15 cellular contexts compared by ENCODE assay signal in genomic region chr11:95192717-95193116, GRCh38.
"Had no signal": no experiment of that assay in that cellular context is flagged by ENCODE, and none has a peak within 500 bp of the region (broad histone marks: within the 10 kb centered on the region; RNA-seq: fewer than 3 reads in every experiment).

No MANE protein-coding gene starts in this region.

- H3K4me3 ChIP-seq: dorsolateral prefrontal cortex, esophagus squamous epithelium, sigmoid colon, skin epidermis had no signal

- ATAC-seq: foreskin keratinocyte had no signal

- H3K4me1 ChIP-seq: esophagus squamous epithelium, foreskin keratinocyte, sigmoid colon had no signal

- H3K9me3 ChIP-seq: esophagus squamous epithelium, neutrophil, sigmoid colon had no signal

- H3K27me3 Mint-ChIP-seq: naive B cell had no signal

- DNase-seq: cortex of kidney; dorsolateral prefrontal cortex; effector CD8-positive, alpha-beta T cell; esophagus squamous epithelium; foreskin keratinocyte; kidney glomerular epithelial cell; mesendoderm; naive B cell; sigmoid colon; stimulated activated CD4-positive, alpha-beta T cell treated with anti-CD3 and anti-CD28 coated beads, Interleukin-12 subunit alpha, Interleukin-12 subunit beta, amount 100 ng/mL, for 4 hours; stimulated activated CD4-positive, alpha-beta T cell treated with anti-CD3 and anti-CD28 coated beads, Interleukin-2, amount 100 ng/mL, for 48 hours; stimulated activated naive CD4-positive, alpha-beta T cell treated with Interleukin-2 at 50 U/mL for 16 hours; trophoblast cell had no signal

- H3K36me3 ChIP-seq: sigmoid colon had no signal

- H3K4me3 Mint-ChIP-seq: naive B cell had no signal

- H3K27me3 ChIP-seq: dorsolateral prefrontal cortex, esophagus squamous epithelium, foreskin keratinocyte, neutrophil, sigmoid colon had no signal

- H3K9me3 Mint-ChIP-seq: naive B cell had no signal
